Comparison of ENCODE assay signal across 18 cellular contexts in genomic region chr2:146624429-146624828, GRCh38.
DNase-seq lines count a peak whose midpoint lies in the region; ATAC-seq and TF ChIP-seq lines count a peak whose summit lies in the region.
"Had no signal": no experiment of that assay in that cellular context is flagged by ENCODE, and none has a peak within 500 bp of the region (broad histone marks: within the 10 kb centered on the region; RNA-seq: fewer than 3 reads in every experiment).

No MANE protein-coding gene starts in this region.

- DNase-seq in AG10803 (ENCODE audit: low read depth) (peak; percentile 11), EL (peak; percentile 4), astrocyte of the cerebellum (ENCODE audit: low read depth) (peak; percentile 3), left kidney (ENCODE audit: low read depth, low spot score) (peak; percentile 63), NCI-H2081 (lab: John Stamatoyannopoulos, UW) (no peak), NCI-H526 (lab: John Stamatoyannopoulos, UW) (no peak)
- DNase-seq in stimulated activated naive CD4-positive, alpha-beta T cell treated with Interleukin-2 at 50 U/mL for 16 hours (lab: John Stamatoyannopoulos, UW): no peak
- DNase-seq: C1 segment of cervical spinal cord, H9, Kasumi-1, NCI-H1105 treated with DMSO at 0.1 percent for 48 hours, NCI-H2029, NCI-H2171 treated with DMSO at 0.1 percent for 48 hours, Peyer's patch, Right ventricle myocardium superior, SK-N-SH had no signal

- ATAC-seq in HG02571 (IDR thresholded peaks at IDR 0.05; ENCODE audit: unreplicated experiment): no peak
- ATAC-seq: A549 had no signal

- H3K4me3 ChIP-seq in AG10803 (ENCODE audit: low read length) (no peak overlapping the region), astrocyte of the cerebellum (ENCODE audit: low read depth, low read length) (no peak overlapping the region)
- H3K4me3 ChIP-seq: A549, Peyer's patch had no signal

- in situ Hi-C loops in astrocyte of the cerebellum (cut with HindIII; ENCODE audit: low sequenced_read_pairs): no loop called here

- TF ChIP-seq CTCF in AG10803 (conservative IDR thresholded peaks at IDR 0.05; ENCODE audit: low read length): no peak
- no peak for TF ChIP-seq CTCF in astrocyte of the cerebellum (IDR thresholded peaks at IDR 0.05; ENCODE audit: low read depth, low read length, missing control alignments)

Comparison
In these comparisons a context has a peak if more than half of its experiments do, and no peak if none do; other contexts are left out.
1. DNase-seq: peak in AG10803 (single experiment), EL (single experiment), astrocyte of the cerebellum (single experiment) and left kidney (single experiment); none in NCI-H2081 (0 of 2), NCI-H526 (0 of 2) and stimulated activated naive CD4-positive, alpha-beta T cell treated with Interleukin-2 at 50 U/mL for 16 hours (single experiment).